11 cellular contexts compared by ENCODE assay signal in the genomic region with DNA sequence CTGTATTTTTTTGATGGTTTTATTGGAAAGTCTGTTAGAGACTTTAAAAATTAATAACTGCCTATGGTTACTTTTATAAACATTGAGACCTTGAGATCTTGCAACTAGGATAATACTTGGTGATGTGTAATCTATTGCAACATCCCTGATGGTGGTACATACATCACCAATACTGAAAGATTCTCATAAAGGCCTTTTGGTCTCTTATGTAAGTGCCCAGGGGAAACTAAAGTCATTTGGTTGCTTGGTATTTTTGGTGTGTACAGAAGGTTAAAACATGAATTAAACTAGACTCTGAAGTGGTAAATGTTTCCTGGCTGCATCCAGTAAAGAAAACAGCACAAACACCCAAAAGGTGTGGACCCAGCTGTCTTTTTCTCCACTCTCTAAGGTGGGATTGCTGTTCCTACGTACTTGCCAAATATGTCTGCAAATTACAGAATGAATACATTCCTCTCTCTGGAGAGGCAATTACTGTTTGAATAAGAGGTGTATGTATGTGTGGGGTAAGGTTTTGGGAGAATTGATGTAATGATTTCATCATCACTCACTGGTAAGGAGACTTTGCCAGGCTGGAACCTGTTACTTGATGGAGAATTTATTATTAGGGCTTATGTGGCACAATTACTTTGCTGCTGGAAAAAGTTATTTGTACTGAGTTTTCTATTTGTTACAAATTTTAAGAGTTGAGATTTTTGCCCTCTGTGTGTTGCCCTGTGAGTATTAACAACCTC. TPM values are rescaled to one million over a fixed set of nuclear protein-coding genes. Genes with fewer than 3 reads are reported as not detected.
DNase-seq lines count a peak whose midpoint lies in the region; ATAC-seq and TF ChIP-seq lines count a peak whose summit lies in the region.
"Had no signal": no experiment of that assay in that cellular context is flagged by ENCODE, and none has a peak within 500 bp of the region (broad histone marks: within the 10 kb centered on the region; RNA-seq: fewer than 3 reads in every experiment).

No MANE protein-coding gene starts in this region.

- ATAC-seq in CD8-positive, alpha-beta T cell = no peak
- ATAC-seq in lower lobe of right lung (no peak), heart right ventricle (no peak)
- ATAC-seq: SK-N-SH treated with all-trans-retinoic acid at 6 μM for 48 hours had no signal

- peak overlapping the region; percentile 89 for H3K4me2 ChIP-seq in KMS-11

- peaks cover 79% of the 10 kb centered on the region for H3K79me2 ChIP-seq in KMS-11 (ENCODE audit: insufficient read depth, low read depth)

- no peak overlapping the region; the same call in 1 of the 2 replicates for H3K9ac ChIP-seq in KMS-11

- POLR2A ChIA-PET in CD8-positive, alpha-beta T cell (lab: Charles Lee) = interaction anchor here (0.8 to 1.8 kb wide), 4 partner anchors 9 to 111 kb away, joined by 4 to 7 read pairs (median 5); no protein-coding TSS in a partner anchor
- POLR2A ChIA-PET in activated CD4-positive, alpha-beta memory T cell treated with anti-CD3 and anti-CD28 coated beads, Interleukin-2, amount 10 ng/mL, durations not matched to agents 7 days and 5 days (lab: Charles Lee) = interaction anchor here (0.7 to 1.5 kb wide), 2 partner anchors 11 to 1390 kb away, joined by 3 read pairs; partner anchors contain the start of gene MDH1

- H3K27me3 ChIP-seq in CD8-positive, alpha-beta T cell (ENCODE audit: insufficient read depth, low read length) = no peaks in the 10 kb centered on the region
- H3K27me3 ChIP-seq in KMS-11 (ENCODE audit: insufficient read depth, low read depth) (no peaks in the 10 kb centered on the region), lower lobe of right lung (ENCODE audit: low read depth) (no peaks in the 10 kb centered on the region), heart right ventricle (no peaks in the 10 kb centered on the region)

- CTCF ChIA-PET in CD8-positive, alpha-beta T cell (lab: Charles Lee) = interaction anchor here (1.0 to 1.5 kb wide), 2 partner anchors 19 to 32 kb away, joined by 3 to 5 read pairs; no protein-coding TSS in a partner anchor
- CTCF ChIA-PET in activated CD4-positive, alpha-beta memory T cell treated with anti-CD3 and anti-CD28 coated beads, Interleukin-2, amount 10 ng/mL, durations not matched to agents 7 days and 5 days (lab: Charles Lee) = interaction anchor here (0.7 to 1.3 kb wide), 3 partner anchors 212 to 340 kb away, joined by 3 read pairs; no protein-coding TSS in a partner anchor

- DNase-seq in CD8-positive, alpha-beta T cell = no peak
- DNase-seq in activated CD4-positive, alpha-beta memory T cell treated with anti-CD3 and anti-CD28 coated beads, Interleukin-2, amount 10 ng/mL, durations not matched to agents 7 days and 5 days = no peak
- DNase-seq in lower lobe of right lung (no peak), heart right ventricle (no peak), NCI-H774 (lab: John Stamatoyannopoulos, UW) (no peak), middle frontal gyrus (ENCODE audit: extremely low spot score, low spot score) (no peak), activated gamma-delta T cell (lab: John Stamatoyannopoulos, UW) (no peak)
- DNase-seq: DMS79 treated with DMSO at 0.1 percent for 48 hours, NCI-H187 had no signal

- peak overlapping the region; percentile 5 for H3K27ac ChIP-seq in CD8-positive, alpha-beta T cell (ENCODE audit: low read depth, low read length)
- no peak overlapping the region for H3K27ac ChIP-seq in KMS-11
- H3K27ac ChIP-seq in lower lobe of right lung = no peak overlapping the region
- H3K27ac ChIP-seq in heart right ventricle = peak overlapping the region in 2 of 10 donors; percentile 16 to 96

- H3K4me1 ChIP-seq in CD8-positive, alpha-beta T cell (ENCODE audit: insufficient read depth, low read length) = peaks cover 73% of the 10 kb centered on the region
- H3K4me1 ChIP-seq in KMS-11 (ENCODE audit: low read depth, poor library complexity, severe bottlenecking) (peaks cover 52% of the 10 kb centered on the region), lower lobe of right lung (peaks cover 74% of the 10 kb centered on the region), heart right ventricle (peaks cover 4 to 80% (median 73%) of the 10 kb centered on the region in 9 donors)

- no peak overlapping the region for H2AFZ ChIP-seq in KMS-11 (ENCODE audit: low read depth)

- H3K36me3 Mint-ChIP-seq in CD8-positive, alpha-beta T cell = peaks cover 5% of the 10 kb centered on the region
- H3K36me3 Mint-ChIP-seq in activated CD4-positive, alpha-beta memory T cell treated with anti-CD3 and anti-CD28 coated beads, Interleukin-2, amount 10 ng/mL, durations not matched to agents 7 days and 5 days (ENCODE audit: low read depth) = peaks cover 23% of the 10 kb centered on the region

- peak overlapping the region; percentile 91 for H3K4me3 Mint-ChIP-seq in CD8-positive, alpha-beta T cell
- peak overlapping the region; percentile 51 for H3K4me3 Mint-ChIP-seq in activated CD4-positive, alpha-beta memory T cell treated with anti-CD3 and anti-CD28 coated beads, Interleukin-2, amount 10 ng/mL, durations not matched to agents 7 days and 5 days

- H3K36me3 ChIP-seq in CD8-positive, alpha-beta T cell (ENCODE audit: insufficient read depth, low read length) = no peaks in the 10 kb centered on the region
- H3K36me3 ChIP-seq in KMS-11 (ENCODE audit: insufficient read depth) (no peaks in the 10 kb centered on the region), lower lobe of right lung (no peaks in the 10 kb centered on the region), heart right ventricle (no peaks in the 10 kb centered on the region)

- H3K27ac Mint-ChIP-seq in CD8-positive, alpha-beta T cell = peak overlapping the region; percentile 91
- H3K27ac Mint-ChIP-seq in activated CD4-positive, alpha-beta memory T cell treated with anti-CD3 and anti-CD28 coated beads, Interleukin-2, amount 10 ng/mL, durations not matched to agents 7 days and 5 days = peak overlapping the region; percentile 75

- no peak for TF ChIP-seq CTCF in CD8-positive, alpha-beta T cell (IDR thresholded peaks at IDR 0.05)
- TF ChIP-seq CTCF in KMS-11 (conservative IDR thresholded peaks at IDR 0.05; ENCODE audit: low read depth, low read length) (no peak), lower lobe of right lung (IDR thresholded peaks at IDR 0.05) (no peak), heart right ventricle (IDR thresholded peaks at IDR 0.05) (no peak)

- H3K4me1 Mint-ChIP-seq in CD8-positive, alpha-beta T cell (ENCODE audit: low read depth) = peaks cover 71% of the 10 kb centered on the region
- peaks cover 59% of the 10 kb centered on the region for H3K4me1 Mint-ChIP-seq in activated CD4-positive, alpha-beta memory T cell treated with anti-CD3 and anti-CD28 coated beads, Interleukin-2, amount 10 ng/mL, durations not matched to agents 7 days and 5 days

- peak overlapping the region; percentile 2 for H3K4me3 ChIP-seq in CD8-positive, alpha-beta T cell (ENCODE audit: low read depth, low read length)
- H3K4me3 ChIP-seq in KMS-11 (IDR thresholded peaks at IDR 0.05; ENCODE audit: insufficient read depth, low read depth, low read length) (no peak overlapping the region), lower lobe of right lung (peak overlapping the region; percentile 17), heart right ventricle (peak overlapping the region in 1 of 10 donors; percentile 93)

- intact Hi-C loops in CD8-positive, alpha-beta T cell (cut with DNase I, micrococcal nuclease) = loop anchor here (5.0 to 10.0 kb wide), 12 partner anchors 45 to 1645 kb away; partner anchors contain the start of genes EHBP1 (in 2 of the 2), MDH1 (in 2 of the 2), UGP2 (in 2 of the 2) and USP34 (in 2 of the 2)
- intact Hi-C loops in lower lobe of right lung (cut with DNase I) (no loop called here), heart right ventricle (cut with DNase I) (loop anchor here in 9 of 10 donors (5.0 to 10.0 kb wide), 16 partner anchors 85 to 665 kb away; partner anchors contain the start of gene XPO1 (in 1 of the 9))

- H3K9me3 ChIP-seq in CD8-positive, alpha-beta T cell (ENCODE audit: low read length) = no peaks in the 10 kb centered on the region
- H3K9me3 ChIP-seq in lower lobe of right lung (no peaks in the 10 kb centered on the region), heart right ventricle (no peaks in the 10 kb centered on the region)

- WGBS in heart right ventricle, 2 donors = 60 to 76% methylated on average over 1 of the region's 1 CpG

- H3K9me3 Mint-ChIP-seq in CD8-positive, alpha-beta T cell = no peaks in the 10 kb centered on the region
- H3K9me3 Mint-ChIP-seq in activated CD4-positive, alpha-beta memory T cell treated with anti-CD3 and anti-CD28 coated beads, Interleukin-2, amount 10 ng/mL, durations not matched to agents 7 days and 5 days = no peaks in the 10 kb centered on the region

- H3K27me3 Mint-ChIP-seq in CD8-positive, alpha-beta T cell (ENCODE audit: low read depth) = no peaks in the 10 kb centered on the region
- H3K27me3 Mint-ChIP-seq in activated CD4-positive, alpha-beta memory T cell treated with anti-CD3 and anti-CD28 coated beads, Interleukin-2, amount 10 ng/mL, durations not matched to agents 7 days and 5 days = no peaks in the 10 kb centered on the region

- peaks cover 55% of the 10 kb centered on the region for H4K20me1 ChIP-seq in KMS-11 (ENCODE audit: insufficient read depth)

RNA-seq across cellular contexts. Expression of gene B3GNT2, which starts 3.6 kb away (rescaled TPM):
- total RNA-seq in CD8-positive, alpha-beta T cell = 10 to 100 TPM; 74.1 to 77.9 TPM
- total RNA-seq in activated CD4-positive, alpha-beta memory T cell treated with anti-CD3 and anti-CD28 coated beads, Interleukin-2, amount 10 ng/mL, durations not matched to agents 7 days and 5 days = 10 to 100 TPM; 28.3 to 29.1 TPM
- 38.0 TPM for total RNA-seq in lower lobe of right lung
- total RNA-seq in heart right ventricle = 10 to 100 TPM; 11.8 to 33.5 (median 18.1) TPM
- polyA plus RNA-seq in heart right ventricle = 10 to 100 TPM; 10.4 to 10.8 TPM
